Comparison of ENCODE assay signal across 8 cellular contexts in genomic region chr6:144149894-144150672, GRCh38. TPM values are rescaled to one million over a fixed set of nuclear protein-coding genes. Genes with fewer than 3 reads are reported as not detected.
DNase-seq lines count a peak whose midpoint lies in the region; ATAC-seq and TF ChIP-seq lines count a peak whose summit lies in the region.

STX11 (plus strand) TSS chr6:144150517; CDS start chr6:144186628, 36,111 bp downstream.

- H3K27me3 Mint-ChIP-seq in activated T-helper 2 cell treated with anti-CD3 and anti-CD28 coated beads, Interferon-gamma antibody, Interleukin-2, Interleukin-4, amounts not matched to agents 10 μg/mL and 5 μg/mL and 100 μg/mL, durations not matched to agents 14 hours and 24 hours and 36 hours (ENCODE audit: low read depth) = no peaks in the 10 kb centered on the region

- no peak for TF ChIP-seq EP300 in gastroesophageal sphincter (IDR thresholded peaks at IDR 0.05)

- intact Hi-C loops in activated T-helper 2 cell treated with anti-CD3 and anti-CD28 coated beads, Interferon-gamma antibody, Interleukin-2, Interleukin-4, amounts not matched to agents 10 μg/mL and 5 μg/mL and 100 μg/mL, durations not matched to agents 14 hours and 24 hours and 36 hours (cut with micrococcal nuclease) = loop anchor here (1.0 to 5.0 kb wide), 6 partner anchors 45 to 1988 kb away; no protein-coding TSS in a partner anchor
- intact Hi-C loops in testis (cut with DNase I; ENCODE audit: low total_unique reads) = no loop called here

- H3K27ac ChIP-seq in gastroesophageal sphincter (peak within 1 kb of the TSS in 3 of 4 donors; percentile 50 to 76 (median 62)), testis (peak within 1 kb of the TSS; percentile 60 to 71)

- H3K4me1 Mint-ChIP-seq in activated T-helper 2 cell treated with anti-CD3 and anti-CD28 coated beads, Interferon-gamma antibody, Interleukin-2, Interleukin-4, amounts not matched to agents 10 μg/mL and 5 μg/mL and 100 μg/mL, durations not matched to agents 14 hours and 24 hours and 36 hours (ENCODE audit: low read depth) = peaks cover 49% of the 10 kb centered on the region

- DNase-seq in AG10803 (ENCODE audit: low read depth) (peak; percentile 25), RPMI7951 (ENCODE audit: low read depth) (peak; percentile 74), nucleus accumbens (lab: John Stamatoyannopoulos, UW) (peak in 38 of 56 donors; percentile 3 to 60 (median 26)), testis (peak; percentile 75)
- peak; percentile 79 for DNase-seq in activated T-helper 2 cell treated with anti-CD3 and anti-CD28 coated beads, Interferon-gamma antibody, Interleukin-2, Interleukin-4, amounts not matched to agents 10 μg/mL and 5 μg/mL and 100 μg/mL, durations not matched to agents 14 hours and 24 hours and 36 hours (ENCODE audit: low spot score)

- peak; percentile 95 for TF ChIP-seq POLR2A in GM19099 (IDR thresholded peaks at IDR 0.05; ENCODE audit: extremely low read depth, insufficient read length, low read depth)
- peak; percentile 58 to 78 for TF ChIP-seq POLR2A in gastroesophageal sphincter (IDR thresholded peaks at IDR 0.05)
- TF ChIP-seq POLR2A in testis (IDR thresholded peaks at IDR 0.05) = no peak

- H3K9me3 Mint-ChIP-seq in activated T-helper 2 cell treated with anti-CD3 and anti-CD28 coated beads, Interferon-gamma antibody, Interleukin-2, Interleukin-4, amounts not matched to agents 10 μg/mL and 5 μg/mL and 100 μg/mL, durations not matched to agents 14 hours and 24 hours and 36 hours = no peaks in the 10 kb centered on the region

- H3K36me3 ChIP-seq in gastroesophageal sphincter (no peaks in the 10 kb centered on the region), testis (ENCODE audit: low read depth, missing control alignments) (no peaks in the 10 kb centered on the region)

- H3K36me3 Mint-ChIP-seq in activated T-helper 2 cell treated with anti-CD3 and anti-CD28 coated beads, Interferon-gamma antibody, Interleukin-2, Interleukin-4, amounts not matched to agents 10 μg/mL and 5 μg/mL and 100 μg/mL, durations not matched to agents 14 hours and 24 hours and 36 hours (ENCODE audit: low read depth) = peaks cover 37% of the 10 kb centered on the region

- no peak for TF ChIP-seq CTCF in AG10803 (conservative IDR thresholded peaks at IDR 0.05; ENCODE audit: low read length)
- no peak for TF ChIP-seq CTCF in gastroesophageal sphincter (IDR thresholded peaks at IDR 0.05)
- TF ChIP-seq CTCF in testis (IDR thresholded peaks at IDR 0.05) = no peak

- H3K9me3 ChIP-seq in gastroesophageal sphincter (no peaks in the 10 kb centered on the region), testis (no peaks in the 10 kb centered on the region)

- peaks cover 54% of the 10 kb centered on the region for H3K27me3 ChIP-seq in gastroesophageal sphincter
- no peaks in the 10 kb centered on the region for H3K27me3 ChIP-seq in testis

- H3K27ac Mint-ChIP-seq in activated T-helper 2 cell treated with anti-CD3 and anti-CD28 coated beads, Interferon-gamma antibody, Interleukin-2, Interleukin-4, amounts not matched to agents 10 μg/mL and 5 μg/mL and 100 μg/mL, durations not matched to agents 14 hours and 24 hours and 36 hours = peak within 1 kb of the TSS; percentile 94

- ATAC-seq in HG03354 (IDR thresholded peaks at IDR 0.05; ENCODE audit: poor library complexity, severe bottlenecking, unreplicated experiment) (peak; percentile 71), gastroesophageal sphincter (peak; percentile 87)

- H3K4me1 ChIP-seq in gastroesophageal sphincter (peaks cover 0 to 25% (median 0%) of the 10 kb centered on the region in 3 donors), testis (no peaks in the 10 kb centered on the region)

- peak within 1 kb of the TSS; percentile 84 for H3K4me3 Mint-ChIP-seq in activated T-helper 2 cell treated with anti-CD3 and anti-CD28 coated beads, Interferon-gamma antibody, Interleukin-2, Interleukin-4, amounts not matched to agents 10 μg/mL and 5 μg/mL and 100 μg/mL, durations not matched to agents 14 hours and 24 hours and 36 hours (ENCODE audit: low read depth)

- 0 to 2% methylated on average over 9 of the region's 90 CpGs for WGBS in gastroesophageal sphincter (ENCODE audit: low coverage in 1 of 2), 2 donors
- 0 to 1% methylated on average over 15 to 63 of the region's 90 CpGs for WGBS in testis, 2 donors

- H3K4me3 ChIP-seq in AG10803 (ENCODE audit: low read length) (peak within 1 kb of the TSS; percentile 71), gastroesophageal sphincter (peak within 1 kb of the TSS; percentile 47 to 83), testis (peak within 1 kb of the TSS; percentile 64 to 73)

RNA-seq across cellular contexts. Expression of gene STX11, which starts in this region (rescaled TPM):
- 0.96 and 2.0 TPM in 2 replicates for total RNA-seq in RPMI7951 (2014; rRNA removed; shearing (Covaris generic))
- total RNA-seq in activated T-helper 2 cell treated with anti-CD3 and anti-CD28 coated beads, Interferon-gamma antibody, Interleukin-2, Interleukin-4, amounts not matched to agents 10 μg/mL and 5 μg/mL and 100 μg/mL, durations not matched to agents 14 hours and 24 hours and 36 hours = 19.2 and 19.7 TPM in 2 replicates
- total RNA-seq in gastroesophageal sphincter = 10 to 100 TPM in 1 of 4 donors, 1 to 10 TPM in 2, under 1 TPM in 1; 0.62 to 11.0 (median 6.4) TPM
- total RNA-seq in testis = 1 to 10 TPM; 6.1 to 9.5 TPM
- polyA plus RNA-seq in testis (ENCODE audit: insufficient read depth, low read depth, low replicate concordance) = 4.6 TPM

Comparison
In these comparisons a context has a peak if more than half of its experiments do, and no peak if none do; other contexts are left out.
1. Peak in every context shown above with its lines: DNase-seq, ATAC-seq, H3K4me3 ChIP-seq and H3K27ac ChIP-seq.
2. DNase-seq: peak in every context shown above with its lines; median percentile 79 in activated T-helper 2 cell treated with anti-CD3 and anti-CD28 coated beads, Interferon-gamma antibody, Interleukin-2, Interleukin-4, amounts not matched to agents 10 μg/mL and 5 μg/mL and 100 μg/mL, durations not matched to agents 14 hours and 24 hours and 36 hours; 75 in testis; 74 in RPMI7951; 26 in nucleus accumbens; 25 in AG10803.